In genomic region chr4:6808259-6808658, GRCh38 we compare ENCODE assay signal across 1 cellular context.
TF ChIP-seq lines count a peak whose summit lies in the region.

No MANE protein-coding gene starts in this region.

TF ChIP-seq in K562, 482 proteins besides CTCF, POLR2A, EP300 and RAD21 (continued from another document):
- TF ChIP-seq, protein P1, sequence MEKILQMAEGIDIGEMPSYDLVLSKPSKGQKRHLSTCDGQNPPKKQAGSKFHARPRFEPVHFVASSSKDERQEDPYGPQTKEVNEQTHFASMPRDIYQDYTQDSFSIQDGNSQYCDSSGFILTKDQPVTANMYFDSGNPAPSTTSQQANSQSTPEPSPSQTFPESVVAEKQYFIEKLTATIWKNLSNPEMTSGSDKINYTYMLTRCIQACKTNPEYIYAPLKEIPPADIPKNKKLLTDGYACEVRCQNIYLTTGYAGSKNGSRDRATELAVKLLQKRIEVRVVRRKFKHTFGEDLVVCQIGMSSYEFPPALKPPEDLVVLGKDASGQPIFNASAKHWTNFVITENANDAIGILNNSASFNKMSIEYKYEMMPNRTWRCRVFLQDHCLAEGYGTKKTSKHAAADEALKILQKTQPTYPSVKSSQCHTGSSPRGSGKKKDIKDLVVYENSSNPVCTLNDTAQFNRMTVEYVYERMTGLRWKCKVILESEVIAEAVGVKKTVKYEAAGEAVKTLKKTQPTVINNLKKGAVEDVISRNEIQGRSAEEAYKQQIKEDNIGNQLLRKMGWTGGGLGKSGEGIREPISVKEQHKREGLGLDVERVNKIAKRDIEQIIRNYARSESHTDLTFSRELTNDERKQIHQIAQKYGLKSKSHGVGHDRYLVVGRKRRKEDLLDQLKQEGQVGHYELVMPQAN (IDR thresholded peaks at IDR 0.05; ENCODE audit: borderline replicate concordance): no peak
